14 cellular contexts compared by ENCODE assay signal in the genomic region with DNA sequence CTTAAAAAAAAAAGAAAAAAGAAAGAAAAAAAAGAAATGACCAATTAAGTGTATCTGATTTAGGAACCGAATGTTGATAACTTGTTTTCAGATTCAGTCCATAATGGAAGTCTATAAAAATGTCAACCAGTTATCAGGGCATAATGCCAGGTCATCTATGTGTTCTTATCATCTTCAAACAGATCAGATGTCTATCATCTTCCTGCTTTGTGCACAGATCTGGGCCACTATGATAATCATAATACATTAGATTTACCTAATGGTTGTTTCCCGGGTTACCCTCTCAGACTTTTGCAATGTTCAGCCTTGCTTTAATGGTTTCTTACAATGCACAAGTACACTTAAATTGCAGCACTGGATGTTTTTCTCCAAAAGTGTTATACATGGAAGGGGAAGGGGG.
"Had no signal": no experiment of that assay in that cellular context is flagged by ENCODE, and none has a peak within 500 bp of the region (broad histone marks: within the 10 kb centered on the region; RNA-seq: fewer than 3 reads in every experiment).

No MANE protein-coding gene starts in this region.

- ATAC-seq: effector memory CD8-positive, alpha-beta T cell; naive thymus-derived CD8-positive, alpha-beta T cell; psoas muscle; right lobe of liver; stimulated activated effector memory CD8-positive, alpha-beta T cell treated with anti-CD3 and anti-CD28 coated beads, Interleukin-12 subunit alpha, Interleukin-12 subunit beta, amount 100 ng/mL, for 72 hours; stimulated activated naive CD8-positive, alpha-beta T cell treated with anti-CD3 and anti-CD28 coated beads, Interleukin-15, Interleukin-2, amounts not matched to agents 100 U/mL and 50 U/mL, for 24 hours had no signal

- DNase-seq: effector memory CD8-positive, alpha-beta T cell; esophagus squamous epithelium; foreskin fibroblast; mammary epithelial cell; naive thymus-derived CD8-positive, alpha-beta T cell; psoas muscle; retina; right lobe of liver; stimulated activated CD4-positive, alpha-beta T cell treated with anti-CD3 and anti-CD28 coated beads, Interleukin-4, amount 100 ng/mL, for 1 hour; stimulated activated CD8-positive, alpha-beta memory T cell treated with anti-CD3 and anti-CD28 coated beads, Interleukin-4, amount 100 ng/mL, for 48 hours; stimulated activated naive CD8-positive, alpha-beta T cell treated with anti-CD3 and anti-CD28 coated beads, Interleukin-15, Interleukin-2, amounts not matched to agents 100 U/mL and 50 U/mL, for 24 hours; thyroid gland; upper lobe of left lung had no signal
